ENCODE assay signal across 9 cellular contexts in genomic region chr18:12254137-12254819, GRCh38. TPM values are rescaled to one million over a fixed set of nuclear protein-coding genes. Genes with fewer than 3 reads are reported as not detected.
DNase-seq lines count a peak whose midpoint lies in the region; ATAC-seq and TF ChIP-seq lines count a peak whose summit lies in the region.
"Had no signal": no experiment of that assay in that cellular context is flagged by ENCODE, and none has a peak within 500 bp of the region (broad histone marks: within the 10 kb centered on the region; RNA-seq: fewer than 3 reads in every experiment).

A gene with protein sequence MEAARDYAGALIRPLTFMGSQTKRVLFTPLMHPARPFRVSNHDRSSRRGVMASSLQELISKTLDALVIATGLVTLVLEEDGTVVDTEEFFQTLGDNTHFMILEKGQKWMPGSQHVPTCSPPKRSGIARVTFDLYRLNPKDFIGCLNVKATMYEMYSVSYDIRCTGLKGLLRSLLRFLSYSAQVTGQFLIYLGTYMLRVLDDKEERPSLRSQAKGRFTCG (plus strand): TSS chr18:12254361. CDS start chr18:12254384, 23 bp downstream.

- POLR2A ChIA-PET in AG04449 (lab: Yijun Ruan, JAX): interaction anchor here (1.1 kb wide), 1 partner anchor 18 kb away, joined by 4 read pairs; no protein-coding TSS in a partner anchor

- H3K4me3 ChIP-seq in AG04449 (ENCODE audit: low read depth, low read length) (peak within 1 kb of the TSS; percentile 42), fibroblast of the aortic adventitia (ENCODE audit: low read depth, low read length) (peak within 1 kb of the TSS; percentile 35)

- H3K27ac Mint-ChIP-seq in nephron progenitor cell (no peak within 1 kb of the TSS), CD14-positive monocyte (no peak within 1 kb of the TSS)

- peak within 1 kb of the TSS; percentile 81 for H3K4me3 Mint-ChIP-seq in nephron progenitor cell
- peak within 1 kb of the TSS in 1 of 2 donors; percentile 77 for H3K4me3 Mint-ChIP-seq in CD14-positive monocyte

- H3K27me3 Mint-ChIP-seq in nephron progenitor cell (ENCODE audit: low read depth, poor library complexity) (peaks cover 92% of the 10 kb centered on the region), CD14-positive monocyte (ENCODE audit: low read depth in 3 of 3) (peaks cover 48 to 65% (median 56%) of the 10 kb centered on the region in 3 donors)

- peaks cover 4% of the 10 kb centered on the region for H3K9me3 Mint-ChIP-seq in nephron progenitor cell
- peaks cover 0 to 5% (median 0%) of the 10 kb centered on the region in 7 donors for H3K9me3 Mint-ChIP-seq in CD14-positive monocyte

- H3K36me3 Mint-ChIP-seq in nephron progenitor cell (ENCODE audit: low read depth) (no peaks in the 10 kb centered on the region), CD14-positive monocyte (no peaks in the 10 kb centered on the region)

- intact Hi-C loops in left colon (cut with DNase I, micrococcal nuclease): no loop called here
- intact Hi-C loops in CD14-positive monocyte (cut with micrococcal nuclease): no loop called here

- no peak for ATAC-seq in left colon

- CTCF ChIA-PET in AG04449 (lab: Yijun Ruan, JAX): interaction anchor here (1.3 to 4.3 kb wide), 4 partner anchors 10 to 18 kb away, joined by 4 to 17 read pairs (median 5); no protein-coding TSS in a partner anchor

- DNase-seq in AG04449 (ENCODE audit: low read depth, low spot score): no peak
- DNase-seq in NCI-H2171 treated with DMSO at 0.1 percent for 48 hours (lab: John Stamatoyannopoulos, UW): peak; percentile 29
- DNase-seq in fibroblast of the aortic adventitia (ENCODE audit: low read depth): no peak
- peak; percentile 80 for DNase-seq in nephron progenitor cell
- no peak for DNase-seq in left colon
- no peak for DNase-seq in CD14-positive monocyte (ENCODE audit: low spot score)
- DNase-seq in NCI-H226: no peak
- DNase-seq in GM19238 (ENCODE audit: insufficient read length, low spot score): no peak

- TF ChIP-seq CTCF in AG04449 (IDR thresholded peaks at IDR 0.05; ENCODE audit: insufficient read depth, low read length, missing control alignments) (no peak), fibroblast of the aortic adventitia (IDR thresholded peaks at IDR 0.05; ENCODE audit: insufficient read depth, low read length) (no peak), nephron progenitor cell (IDR thresholded peaks at IDR 0.05) (no peak), CD14-positive monocyte (IDR thresholded peaks at IDR 0.05) (no peak)

- H3K4me1 Mint-ChIP-seq in nephron progenitor cell (peaks cover 45% of the 10 kb centered on the region), CD14-positive monocyte (peaks cover 10% of the 10 kb centered on the region)

RNA-seq across cellular contexts. Expression of the gene that starts here (rescaled TPM):
- total RNA-seq in fibroblast of the aortic adventitia (ENCODE audit: low replicate concordance) (not detected in 2 replicates), left colon (under 1 TPM in 1 of 2 donors, not detected in 1; 0.34 TPM)
- not detected for polyA plus RNA-seq in CD14-positive monocyte
- total RNA-seq: activated CD8-positive, alpha-beta memory T cell treated with anti-CD3 and anti-CD28 coated beads for 36 hours had no signal

Comparison
In these comparisons a context has a peak if more than half of its experiments do, and no peak if none do; other contexts are left out.
1. DNase-seq: peak in NCI-H2171 treated with DMSO at 0.1 percent for 48 hours (single experiment) and nephron progenitor cell (single experiment); none in AG04449 (single experiment), fibroblast of the aortic adventitia (single experiment), left colon (0 of 2), CD14-positive monocyte (single experiment), NCI-H226 (single experiment) and GM19238 (single experiment).